Comparison of ENCODE assay signal across 8 cellular contexts in genomic region chr3:158791259-158791920, GRCh38. TPM values are rescaled to one million over a fixed set of nuclear protein-coding genes. Genes with fewer than 3 reads are reported as not detected.
DNase-seq lines count a peak whose midpoint lies in the region; ATAC-seq and TF ChIP-seq lines count a peak whose summit lies in the region.

No MANE protein-coding gene starts in this region.

- H3K4me3 ChIP-seq in gastroesophageal sphincter = peak overlapping the region; percentile 27 to 28

- no peak overlapping the region for H3K27ac ChIP-seq in gastroesophageal sphincter

- H3K27me3 ChIP-seq in gastroesophageal sphincter = no peaks in the 10 kb centered on the region

- intact Hi-C loops in activated T-helper 1 cell treated with anti-CD3 and anti-CD28 coated beads, Interleukin-12 subunit alpha, Interleukin-12 subunit beta, Interleukin-2, Interleukin-4 antibody, amounts not matched to agents 30 ng/mL and 10 ng/mL and 1 ng/mL, durations not matched to agents 14 hours and 24 hours and 36 hours (cut with micrococcal nuclease) = loop anchor here (1.0 to 5.0 kb wide), 7 partner anchors 11 to 1184 kb away; partner anchors contain the start of genes GFM1, LXN and MFSD1

- no peak for TF ChIP-seq POLR2A in gastroesophageal sphincter (IDR thresholded peaks at IDR 0.05)

- H3K27me3 Mint-ChIP-seq in activated T-helper 1 cell treated with anti-CD3 and anti-CD28 coated beads, Interleukin-12 subunit alpha, Interleukin-12 subunit beta, Interleukin-2, Interleukin-4 antibody, amounts not matched to agents 30 ng/mL and 10 ng/mL and 1 ng/mL, durations not matched to agents 14 hours and 24 hours and 36 hours (ENCODE audit: insufficient read depth) = peaks cover 10% of the 10 kb centered on the region
- H3K27me3 Mint-ChIP-seq in progenitor cell of endocrine pancreas = peaks cover 18% of the 10 kb centered on the region

- ATAC-seq in GM21423 (IDR thresholded peaks at IDR 0.05; ENCODE audit: unreplicated experiment) = peak; percentile 64
- peak; percentile 49 for ATAC-seq in gastroesophageal sphincter

- H3K9me3 Mint-ChIP-seq in activated T-helper 1 cell treated with anti-CD3 and anti-CD28 coated beads, Interleukin-12 subunit alpha, Interleukin-12 subunit beta, Interleukin-2, Interleukin-4 antibody, amounts not matched to agents 30 ng/mL and 10 ng/mL and 1 ng/mL, durations not matched to agents 14 hours and 24 hours and 36 hours = no peaks in the 10 kb centered on the region
- no peaks in the 10 kb centered on the region for H3K9me3 Mint-ChIP-seq in progenitor cell of endocrine pancreas (ENCODE audit: low read depth)

- TF ChIP-seq EP300 in gastroesophageal sphincter (IDR thresholded peaks at IDR 0.05) = no peak

- H3K4me3 Mint-ChIP-seq in activated T-helper 1 cell treated with anti-CD3 and anti-CD28 coated beads, Interleukin-12 subunit alpha, Interleukin-12 subunit beta, Interleukin-2, Interleukin-4 antibody, amounts not matched to agents 30 ng/mL and 10 ng/mL and 1 ng/mL, durations not matched to agents 14 hours and 24 hours and 36 hours = peak overlapping the region; percentile 71
- H3K4me3 Mint-ChIP-seq in progenitor cell of endocrine pancreas (ENCODE audit: low read depth) = no peak overlapping the region

- TF ChIP-seq CTCF in gastroesophageal sphincter (IDR thresholded peaks at IDR 0.05) (peak; percentile 64 to 87 (median 76)), progenitor cell of endocrine pancreas (IDR thresholded peaks at IDR 0.05; ENCODE audit: unreplicated experiment) (peak; percentile 88)

- DNase-seq in ELR (ENCODE audit: low read depth) (peak; percentile 88), HT1080 (ENCODE audit: low read depth) (peak; percentile 67), NCI-H82 treated with DMSO at 0.1 percent for 48 hours (lab: John Stamatoyannopoulos, UW; ENCODE audit: unreplicated experiment) (peak; percentile 52), progenitor cell of endocrine pancreas (ENCODE audit: low spot score, unreplicated experiment) (no peak)
- no peak for DNase-seq in activated T-helper 1 cell treated with anti-CD3 and anti-CD28 coated beads, Interleukin-12 subunit alpha, Interleukin-12 subunit beta, Interleukin-2, Interleukin-4 antibody, amounts not matched to agents 30 ng/mL and 10 ng/mL and 1 ng/mL, durations not matched to agents 14 hours and 24 hours and 36 hours (ENCODE audit: low spot score)
- DNase-seq in activated CD8-positive, alpha-beta memory T cell treated with anti-CD3 and anti-CD28 coated beads, Interleukin-2, amount 50 U/mL, for 48 hours = no peak

- H3K36me3 ChIP-seq in gastroesophageal sphincter = no peaks in the 10 kb centered on the region

- 0 to 1% methylated on average over 6 to 8 of the region's 8 CpGs for WGBS in gastroesophageal sphincter (ENCODE audit: low coverage in 1 of 2), 2 donors

- no peaks in the 10 kb centered on the region for H3K36me3 Mint-ChIP-seq in activated T-helper 1 cell treated with anti-CD3 and anti-CD28 coated beads, Interleukin-12 subunit alpha, Interleukin-12 subunit beta, Interleukin-2, Interleukin-4 antibody, amounts not matched to agents 30 ng/mL and 10 ng/mL and 1 ng/mL, durations not matched to agents 14 hours and 24 hours and 36 hours (ENCODE audit: low read depth)
- no peaks in the 10 kb centered on the region for H3K36me3 Mint-ChIP-seq in progenitor cell of endocrine pancreas (ENCODE audit: insufficient read depth)

- peaks cover 5% of the 10 kb centered on the region for H3K4me1 Mint-ChIP-seq in activated T-helper 1 cell treated with anti-CD3 and anti-CD28 coated beads, Interleukin-12 subunit alpha, Interleukin-12 subunit beta, Interleukin-2, Interleukin-4 antibody, amounts not matched to agents 30 ng/mL and 10 ng/mL and 1 ng/mL, durations not matched to agents 14 hours and 24 hours and 36 hours (ENCODE audit: low read depth)
- no peaks in the 10 kb centered on the region for H3K4me1 Mint-ChIP-seq in progenitor cell of endocrine pancreas (ENCODE audit: low read depth)

- peaks cover 0 to 12% (median 0%) of the 10 kb centered on the region in 3 donors for H3K9me3 ChIP-seq in gastroesophageal sphincter

- peaks cover 0 to 20% (median 0%) of the 10 kb centered on the region in 3 donors for H3K4me1 ChIP-seq in gastroesophageal sphincter

- peak overlapping the region; percentile 16 for H3K27ac Mint-ChIP-seq in activated T-helper 1 cell treated with anti-CD3 and anti-CD28 coated beads, Interleukin-12 subunit alpha, Interleukin-12 subunit beta, Interleukin-2, Interleukin-4 antibody, amounts not matched to agents 30 ng/mL and 10 ng/mL and 1 ng/mL, durations not matched to agents 14 hours and 24 hours and 36 hours
- H3K27ac Mint-ChIP-seq in progenitor cell of endocrine pancreas = no peak overlapping the region

RNA-seq across cellular contexts. Expression of gene MFSD1, which starts 10.5 kb away (rescaled TPM):
- 140 and 150 TPM in 2 replicates for total RNA-seq in HT1080 (2014; rRNA removed; shearing (Covaris generic))
- polyA plus RNA-seq in HT1080 (2015; cell fraction: cytosol; rRNA removed) = 133 and 154 TPM in 2 replicates
- 153 and 174 TPM in 2 replicates for polyA plus RNA-seq in HT1080 (2015; cell fraction: nucleus; rRNA removed)
- 21.2 and 26.0 TPM in 2 replicates for total RNA-seq in activated T-helper 1 cell treated with anti-CD3 and anti-CD28 coated beads, Interleukin-12 subunit alpha, Interleukin-12 subunit beta, Interleukin-2, Interleukin-4 antibody, amounts not matched to agents 30 ng/mL and 10 ng/mL and 1 ng/mL, durations not matched to agents 14 hours and 24 hours and 36 hours
- total RNA-seq in gastroesophageal sphincter (10 to 100 TPM; 36.3 to 93.8 (median 65.2) TPM), progenitor cell of endocrine pancreas (17.6 and 17.8 TPM in 2 replicates)

RNA-seq across cellular contexts. Expression of gene RARRES1, which starts 59.1 kb away (rescaled TPM):
- total RNA-seq in HT1080 (2014; rRNA removed; shearing (Covaris generic)) = not detected in 2 replicates
- polyA plus RNA-seq in HT1080 (2015; cell fraction: cytosol; rRNA removed) = not detected in 2 replicates
- polyA plus RNA-seq in HT1080 (2015; cell fraction: nucleus; rRNA removed) = not detected in 2 replicates
- total RNA-seq in activated T-helper 1 cell treated with anti-CD3 and anti-CD28 coated beads, Interleukin-12 subunit alpha, Interleukin-12 subunit beta, Interleukin-2, Interleukin-4 antibody, amounts not matched to agents 30 ng/mL and 10 ng/mL and 1 ng/mL, durations not matched to agents 14 hours and 24 hours and 36 hours = not detected in 2 replicates
- total RNA-seq in gastroesophageal sphincter = 100 to 1,000 TPM in 1 of 4 donors, 10 to 100 TPM in 2, 1 to 10 TPM in 1; 4.8 to 110 (median 42.7) TPM
- 1.1 and 3.3 TPM in 2 replicates for total RNA-seq in progenitor cell of endocrine pancreas

Comparison
In these comparisons a context has a peak if more than half of its experiments do, and no peak if none do; other contexts are left out.
1. DNase-seq: peak in ELR (single experiment), HT1080 (single experiment) and NCI-H82 treated with DMSO at 0.1 percent for 48 hours (single experiment); none in activated T-helper 1 cell treated with anti-CD3 and anti-CD28 coated beads, Interleukin-12 subunit alpha, Interleukin-12 subunit beta, Interleukin-2, Interleukin-4 antibody, amounts not matched to agents 30 ng/mL and 10 ng/mL and 1 ng/mL, durations not matched to agents 14 hours and 24 hours and 36 hours (single experiment), progenitor cell of endocrine pancreas (single experiment) and activated CD8-positive, alpha-beta memory T cell treated with anti-CD3 and anti-CD28 coated beads, Interleukin-2, amount 50 U/mL, for 48 hours (single experiment).